Comparison of ENCODE assay signal across 21 cellular contexts in genomic region chr5:122755740-122756139, GRCh38. TPM values are rescaled to one million over a fixed set of nuclear protein-coding genes. Genes with fewer than 3 reads are reported as not detected.
DNase-seq lines count a peak whose midpoint lies in the region; ATAC-seq, FAIRE-seq and TF ChIP-seq lines count a peak whose summit lies in the region.
"Had no signal": no experiment of that assay in that cellular context is flagged by ENCODE, and none has a peak within 500 bp of the region (broad histone marks: within the 10 kb centered on the region; RNA-seq: fewer than 3 reads in every experiment).

No MANE protein-coding gene starts in this region.

- no peak overlapping the region for H2AFZ ChIP-seq in K562 (ENCODE audit: low read depth, low read length)

- H3K27ac Mint-ChIP-seq in memory B cell, result peak overlapping the region; percentile 71
- H3K27ac Mint-ChIP-seq: neural progenitor cell, T-cell had no signal

- H3K36me3 Mint-ChIP-seq in memory B cell, result peaks cover 2% of the 10 kb centered on the region
- H3K36me3 Mint-ChIP-seq: neural progenitor cell, T-cell had no signal

- H3K4me3 ChIP-seq in K562, result no peak overlapping the region
- H3K4me3 ChIP-seq: ascending aorta, coronary artery, neural progenitor cell, upper lobe of left lung had no signal

- ATAC-seq in HG03159 (IDR thresholded peaks at IDR 0.05; ENCODE audit: unreplicated experiment) (peak; percentile 6), K562 (no peak), memory B cell (ENCODE audit: low read depth) (no peak)
- ATAC-seq: T-cell had no signal

- H3K4me3 Mint-ChIP-seq in memory B cell, result no peak overlapping the region
- H3K4me3 Mint-ChIP-seq: neural progenitor cell, T-cell had no signal

- no peaks in the 10 kb centered on the region for H3K9me1 ChIP-seq in K562 (ENCODE audit: control insufficient read depth, insufficient read depth, low read length)

- H3K27me3 ChIP-seq in K562 (ENCODE audit: control insufficient read depth in 2 of 2, insufficient read depth in 2 of 2, low read length in 2 of 2), result peaks cover 0 to 4% of the 10 kb centered on the region in 2 experiments; a peak in 2 of 5 replicates
- H3K27me3 ChIP-seq: ascending aorta, neural progenitor cell, upper lobe of left lung had no signal

- H3K27me3 Mint-ChIP-seq in memory B cell, result peaks cover 2% of the 10 kb centered on the region

- H3K4me1 Mint-ChIP-seq in memory B cell, result peaks cover 29% of the 10 kb centered on the region
- H3K4me1 Mint-ChIP-seq: T-cell had no signal

- DNase-seq in EH (ENCODE audit: low read depth) (peak; percentile 7), K562 (ENCODE audit: extremely low read depth in 1 of 4, low spot score in 3 of 4) (no peak), memory B cell (ENCODE audit: low spot score in 2 of 2) (no peak), globus pallidus (ENCODE audit: low spot score) (no peak), LoVo (ENCODE audit: low spot score) (no peak), AML-193 (lab: John Stamatoyannopoulos, UW) (no peak), DMS53 treated with DMSO at 0.1 percent for 48 hours (lab: John Stamatoyannopoulos, UW; ENCODE audit: unreplicated experiment) (no peak)
- DNase-seq: activated effector memory CD4-positive, alpha-beta T cell treated with anti-CD3 and anti-CD28 coated beads, Interleukin-2, amount 50 U/mL, for 16 hours; head of caudate nucleus; NCI-H1436; stimulated activated naive CD4-positive, alpha-beta T cell; T-cell; upper lobe of left lung had no signal

- in situ Hi-C loops in K562 (cut with MboI), result no loop called here

- POLR2A ChIA-PET in K562 (lab: Yijun Ruan, JAX), result no interaction called here

- H4K20me1 ChIP-seq in K562 (replicated peaks; ENCODE audit: control insufficient read depth, insufficient read depth, low read length), result no peaks in the 10 kb centered on the region

- 19% methylated on average over 2 of the region's 2 CpGs for WGBS in K562 (ENCODE audit: insufficient coverage, low coverage, missing lambda C conversion rate)

- H3K4me2 ChIP-seq in K562 (ENCODE audit: insufficient read depth, low read length), result no peak overlapping the region
- H3K4me2 ChIP-seq: neural progenitor cell had no signal

- TF ChIP-seq CTCF in K562 (IDR thresholded peaks at IDR 0.05 in 2 of 3, conservative IDR thresholded peaks at IDR 0.05 in 1 of 3; ENCODE audit: insufficient read depth in 2 of 3, low read depth in 1 of 3, low read length in 3 of 3), result no peak

- H3K79me2 ChIP-seq in K562 (ENCODE audit: control insufficient read depth, insufficient read depth, low read length), result no peaks in the 10 kb centered on the region

- no peak for TF ChIP-seq EP300 in K562 (IDR thresholded peaks at IDR 0.05; ENCODE audit: low read length)

- no peak overlapping the region for H3K9ac ChIP-seq in K562 (ENCODE audit: insufficient read depth in 1 of 2, low read depth in 2 of 2, low read length in 2 of 2)
- H3K9ac ChIP-seq: neural progenitor cell had no signal

- H3K9me3 ChIP-seq in K562 (replicated peaks; ENCODE audit: control insufficient read depth, insufficient read depth, low read depth, low read length), result no peaks in the 10 kb centered on the region
- H3K9me3 ChIP-seq: ascending aorta, upper lobe of left lung had no signal

- no peak for FAIRE-seq in K562 (lab: Jason Lieb, UNC)
- FAIRE-seq: D721Med, G401.6 had no signal

- no peaks in the 10 kb centered on the region for H3K36me3 ChIP-seq in K562 (ENCODE audit: control insufficient read depth, insufficient read depth, low read length)
- H3K36me3 ChIP-seq: ascending aorta, neural progenitor cell, upper lobe of left lung had no signal

- no peaks in the 10 kb centered on the region for H3K4me1 ChIP-seq in K562 (replicated peaks in 1 of 2; ENCODE audit: control insufficient read depth in 2 of 2, insufficient read depth in 2 of 2, low read length in 2 of 2)
- H3K4me1 ChIP-seq: ascending aorta, upper lobe of left lung had no signal

- intact Hi-C loops in K562 (cut with micrococcal nuclease), result no loop called here

- no peak for TF ChIP-seq POLR2A in K562 (conservative IDR thresholded peaks at IDR 0.05)

- CTCF ChIA-PET in K562 (lab: Yijun Ruan, JAX; ENCODE audit: low intra/inter-chr PET ratio), result no interaction called here

- no peak overlapping the region for H3K27ac ChIP-seq in K562 (ENCODE audit: extremely low read depth, low read depth, low read length)
- H3K27ac ChIP-seq: ascending aorta, neural progenitor cell, RWPE1, upper lobe of left lung, VCaP had no signal

- no peaks in the 10 kb centered on the region for H3K9me3 Mint-ChIP-seq in memory B cell
- H3K9me3 Mint-ChIP-seq: neural progenitor cell, T-cell had no signal

- no TSS peak for BruUV-seq in K562 (replicated peaks; lab: Mats Ljungman, UMichigan)

- TF ChIP-seq RAD21 in K562 (CRISPR knock-in tag; conservative IDR thresholded peaks at IDR 0.05 in 1 of 2, IDR thresholded peaks at IDR 0.05 in 1 of 2), result no peak

TF ChIP-seq in K562, 482 proteins besides CTCF, POLR2A, EP300 and RAD21:
- TF ChIP-seq, protein P1, sequence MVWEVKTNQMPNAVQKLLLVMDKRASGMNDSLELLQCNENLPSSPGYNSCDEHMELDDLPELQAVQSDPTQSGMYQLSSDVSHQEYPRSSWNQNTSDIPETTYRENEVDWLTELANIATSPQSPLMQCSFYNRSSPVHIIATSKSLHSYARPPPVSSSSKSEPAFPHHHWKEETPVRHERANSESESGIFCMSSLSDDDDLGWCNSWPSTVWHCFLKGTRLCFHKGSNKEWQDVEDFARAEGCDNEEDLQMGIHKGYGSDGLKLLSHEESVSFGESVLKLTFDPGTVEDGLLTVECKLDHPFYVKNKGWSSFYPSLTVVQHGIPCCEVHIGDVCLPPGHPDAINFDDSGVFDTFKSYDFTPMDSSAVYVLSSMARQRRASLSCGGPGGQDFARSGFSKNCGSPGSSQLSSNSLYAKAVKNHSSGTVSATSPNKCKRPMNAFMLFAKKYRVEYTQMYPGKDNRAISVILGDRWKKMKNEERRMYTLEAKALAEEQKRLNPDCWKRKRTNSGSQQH (CRISPR knock-in tag; IDR thresholded peaks at IDR 0.05), result no peak
- TF ChIP-seq ZNF175 (CRISPR knock-in tag; IDR thresholded peaks at IDR 0.05; ENCODE audit: low read depth), result peak; percentile 52; the same call in 1 of the 2 replicates

RNA-seq across cellular contexts. Expression of gene SNX2, which starts 19.1 kb away (rescaled TPM):
- total RNA-seq in K562 (2011; cell fraction: chromatin; rRNA removed; ENCODE audit: low replicate concordance), result 18.3 and 43.6 TPM in 2 replicates
- total RNA-seq in K562 (2011; cell fraction: nucleolus; rRNA removed), result 12.3 and 15.4 TPM in 2 replicates
- total RNA-seq in K562 (2011; cell fraction: nucleoplasm; rRNA removed), result 22.5 and 28.0 TPM in 2 replicates
- 33.8 and 35.2 TPM in 2 replicates for total RNA-seq in K562 (2014; rRNA removed)
- total RNA-seq in K562 (2014; rRNA removed; fragmentation: Illumina TruSeq; extraction: Trizol), result 67.4 and 75.9 TPM in 2 replicates
- total RNA-seq in K562 (2015; rRNA removed; fragmentation: Illumina TruSeq; extraction: Trizol), result 59.6 and 61.5 TPM in 2 replicates
- 43.6 and 45.8 TPM in 2 replicates for total RNA-seq in K562 (2021)
- 60.8 and 61.9 TPM in 2 replicates for polyA plus RNA-seq in K562 (2011; rRNA removed)
- 10.6 and 21.0 TPM in 2 replicates for polyA plus RNA-seq in K562 (2011; cell fraction: cytosol; rRNA removed)
- 7.3 and 13.0 TPM in 2 replicates for polyA plus RNA-seq in K562 (2011; cell fraction: nucleus; rRNA removed)
- polyA plus RNA-seq in K562 (2012), result 52.4 and 63.1 TPM in 2 replicates
- polyA plus RNA-seq in K562 (2014; fragmentation: Illumina TruSeq; extraction: Trizol), result 50.3 and 58.1 TPM in 2 replicates
- polyA plus RNA-seq in K562 (2014; fragmentation: Nextera tagmentation; extraction: Ambion mirVana), result 10 to 100 TPM; 52.8 to 86.0 TPM
- polyA plus RNA-seq in K562 (2014; rRNA removed), result 45.2 and 47.6 TPM in 2 replicates
- 66.4 and 76.5 TPM in 2 replicates for polyA minus RNA-seq in K562 (2011; rRNA and poly(A)+ RNA removed)
- 40.2 and 51.1 TPM in 2 replicates for polyA minus RNA-seq in K562 (2011; cell fraction: cytosol; rRNA and poly(A)+ RNA removed)
- polyA minus RNA-seq in K562 (2011; cell fraction: nucleus; rRNA and poly(A)+ RNA removed), result 17.9 and 41.4 TPM in 2 replicates
